Comparison of ENCODE assay signal across 19 cellular contexts in genomic region chr17:75005291-75005690, GRCh38. TPM values are rescaled to one million over a fixed set of nuclear protein-coding genes. Genes with fewer than 3 reads are reported as not detected.
A peak's percentile ranks its signal among the peaks of the same experiment; 100 is the strongest.
DNase-seq lines count a peak whose midpoint lies in the region; ATAC-seq and TF ChIP-seq lines count a peak whose summit lies in the region.
"Had no signal": no experiment of that assay in that cellular context is flagged by ENCODE, and none has a peak within 500 bp of the region (broad histone marks: within the 10 kb centered on the region; RNA-seq: fewer than 3 reads in every experiment).

No MANE protein-coding gene starts in this region.

- H3K27ac ChIP-seq in AG04450 (ENCODE audit: low read depth, low read length): peak overlapping the region; percentile 11
- H3K27ac ChIP-seq in PC-3 (ENCODE audit: low read length): no peak overlapping the region
- H3K27ac ChIP-seq: C4-2B had no signal

- DNase-seq in AG04450 (ENCODE audit: low read depth, low spot score) (no peak), Calu3 (no peak), PC-3 (no peak), endothelial cell (ENCODE audit: low spot score) (no peak), DMS53 treated with DMSO at 0.1 percent for 48 hours (lab: John Stamatoyannopoulos, UW; ENCODE audit: unreplicated experiment) (no peak)
- no peak for DNase-seq in naive thymus-derived CD8-positive, alpha-beta T cell
- DNase-seq: ACHN; AML-193; CD4-positive, alpha-beta T cell; DND-41; EL; GOT3; H7; KG1 had no signal

- H3K27me3 Mint-ChIP-seq in Calu3 (ENCODE audit: unreplicated experiment): no peaks in the 10 kb centered on the region
- H3K27me3 Mint-ChIP-seq in endothelial cell (ENCODE audit: unreplicated experiment): no peaks in the 10 kb centered on the region
- H3K27me3 Mint-ChIP-seq in naive thymus-derived CD8-positive, alpha-beta T cell: peaks cover 0 to 2% (median 0%) of the 10 kb centered on the region in 5 donors
- H3K27me3 Mint-ChIP-seq: CD4-positive, alpha-beta T cell had no signal

- H3K4me3 Mint-ChIP-seq in Calu3 (ENCODE audit: low read depth, unreplicated experiment) (no peak overlapping the region), endothelial cell (ENCODE audit: unreplicated experiment) (peak overlapping the region; percentile 73)
- no peak overlapping the region for H3K4me3 Mint-ChIP-seq in naive thymus-derived CD8-positive, alpha-beta T cell
- H3K4me3 Mint-ChIP-seq: CD4-positive, alpha-beta T cell; IgD-negative memory B cell had no signal

- POLR2A ChIA-PET in AG04450 (lab: Yijun Ruan, JAX) (no interaction called here), PC-3 (lab: Charles Lee; ENCODE audit: unreplicated experiment) (no interaction called here)
- POLR2A ChIA-PET in naive thymus-derived CD8-positive, alpha-beta T cell (lab: Charles Lee): no interaction called here

- no peaks in the 10 kb centered on the region for H3F3A ChIP-seq in PC-3 (ENCODE audit: low read length, unreplicated experiment)

- no peaks in the 10 kb centered on the region for H3K9me3 Mint-ChIP-seq in Calu3 (ENCODE audit: low read depth, unreplicated experiment)
- no peaks in the 10 kb centered on the region for H3K9me3 Mint-ChIP-seq in endothelial cell (ENCODE audit: unreplicated experiment)
- no peaks in the 10 kb centered on the region for H3K9me3 Mint-ChIP-seq in naive thymus-derived CD8-positive, alpha-beta T cell
- H3K9me3 Mint-ChIP-seq: CD4-positive, alpha-beta T cell; IgD-negative memory B cell had no signal

- CTCF ChIA-PET in AG04450 (lab: Charles Lee) (no interaction called here), Calu3 (lab: Charles Lee) (no interaction called here), PC-3 (lab: Charles Lee) (interaction anchor here (0.6 kb wide), 1 partner anchor 12 kb away, joined by 6 read pairs; no protein-coding TSS in a partner anchor)

- peaks cover 3% of the 10 kb centered on the region; the same call in 1 of the 2 replicates for H3K36me3 ChIP-seq in PC-3 (ENCODE audit: low read depth, low read length)

- H3K36me3 Mint-ChIP-seq in Calu3 (ENCODE audit: insufficient read depth, unreplicated experiment) (peaks cover 31% of the 10 kb centered on the region), endothelial cell (ENCODE audit: low read depth, unreplicated experiment) (peaks cover 25% of the 10 kb centered on the region)
- H3K36me3 Mint-ChIP-seq in naive thymus-derived CD8-positive, alpha-beta T cell: no peaks in the 10 kb centered on the region
- H3K36me3 Mint-ChIP-seq: IgD-negative memory B cell had no signal

- H3K4me1 Mint-ChIP-seq in Calu3 (ENCODE audit: low read depth, unreplicated experiment) (peaks cover 9% of the 10 kb centered on the region), endothelial cell (ENCODE audit: unreplicated experiment) (no peaks in the 10 kb centered on the region)
- no peaks in the 10 kb centered on the region for H3K4me1 Mint-ChIP-seq in naive thymus-derived CD8-positive, alpha-beta T cell
- H3K4me1 Mint-ChIP-seq: IgD-negative memory B cell had no signal

- no peak overlapping the region for H3K4me2 ChIP-seq in PC-3 (ENCODE audit: low read length)

- H3K9me3 ChIP-seq in AG04450 (ENCODE audit: control insufficient read depth, insufficient read depth, low read length) (no peaks in the 10 kb centered on the region), PC-3 (ENCODE audit: low read length) (no peaks in the 10 kb centered on the region)

- intact Hi-C loops in Calu3 (cut with micrococcal nuclease; ENCODE audit: unreplicated experiment) (no loop called here), PC-3 (cut with micrococcal nuclease) (no loop called here)

- TF ChIP-seq CTCF in AG04450 (IDR thresholded peaks at IDR 0.05; ENCODE audit: low read depth, low read length) (no peak), Calu3 (IDR thresholded peaks at IDR 0.05; ENCODE audit: unreplicated experiment) (no peak), PC-3 (conservative IDR thresholded peaks at IDR 0.05; ENCODE audit: low read depth, low read length) (no peak), endothelial cell (IDR thresholded peaks at IDR 0.05; ENCODE audit: unreplicated experiment) (no peak)

- H3K4me3 ChIP-seq in AG04450 (ENCODE audit: low read depth, low read length) (no peak overlapping the region), PC-3 (ENCODE audit: low read length) (no peak overlapping the region)
- H3K4me3 ChIP-seq: GM12878 had no signal

- no peaks in the 10 kb centered on the region for H3K27me3 ChIP-seq in AG04450 (ENCODE audit: control insufficient read depth, insufficient read depth, low read length)
- no peaks in the 10 kb centered on the region for H3K27me3 ChIP-seq in PC-3 (ENCODE audit: low read length)

- BruUV-seq in Calu3 (replicated peaks; lab: Mats Ljungman, UMichigan) (TSS peak; percentile 34), PC-3 (replicated peaks; lab: Mats Ljungman, UMichigan) (TSS peak; percentile 22)

- H3K4me1 ChIP-seq in PC-3 (ENCODE audit: insufficient read depth, low read length): peaks cover 8% of the 10 kb centered on the region

- ATAC-seq in PC-3 (no peak), GM21529 (IDR thresholded peaks at IDR 0.05; ENCODE audit: unreplicated experiment) (no peak)
- ATAC-seq in naive thymus-derived CD8-positive, alpha-beta T cell: no peak
- ATAC-seq: GM12878, HepG2 had no signal

- H3K27ac Mint-ChIP-seq in Calu3 (ENCODE audit: unreplicated experiment): no peak overlapping the region
- H3K27ac Mint-ChIP-seq in endothelial cell (ENCODE audit: unreplicated experiment): no peak overlapping the region
- no peak overlapping the region for H3K27ac Mint-ChIP-seq in naive thymus-derived CD8-positive, alpha-beta T cell
- H3K27ac Mint-ChIP-seq: CD4-positive, alpha-beta T cell; IgD-negative memory B cell had no signal

- H2AFZ ChIP-seq in PC-3 (ENCODE audit: low read length): no peak overlapping the region

- H3K9me2 ChIP-seq in PC-3 (replicated peaks; ENCODE audit: low read length): no peaks in the 10 kb centered on the region

- no peaks in the 10 kb centered on the region for H4K20me1 ChIP-seq in PC-3 (ENCODE audit: low read length)

- no peak overlapping the region for H3K9ac ChIP-seq in PC-3 (ENCODE audit: low read length)

- H3K79me2 ChIP-seq in PC-3 (ENCODE audit: low read length): no peaks in the 10 kb centered on the region

RNA-seq across cellular contexts. Expression of gene MRPL58, which starts 7.2 kb away (rescaled TPM):
- 48.5 and 53.7 TPM in 2 replicates for polyA plus RNA-seq in AG04450 (2011; rRNA removed)
- 14.7 and 16.9 TPM in 2 replicates for polyA minus RNA-seq in AG04450 (2011; rRNA and poly(A)+ RNA removed)
- total RNA-seq in Calu3 (2022): 49.0 and 52.7 TPM in 2 replicates
- total RNA-seq in PC-3 (2014; rRNA removed): 151 and 195 TPM in 2 replicates
- total RNA-seq in endothelial cell (ENCODE audit: unreplicated experiment): 16.2 TPM
- 10 to 100 TPM; 23.9 to 29.4 TPM for total RNA-seq in naive thymus-derived CD8-positive, alpha-beta T cell
- polyA plus RNA-seq in naive thymus-derived CD8-positive, alpha-beta T cell: 10 to 100 TPM; 44.9 to 58.1 (median 53.6) TPM

RNA-seq across cellular contexts. Expression of gene CDR2L, which starts 17.9 kb away (rescaled TPM):
- polyA plus RNA-seq in AG04450 (2011; rRNA removed): 8.4 and 11.4 TPM in 2 replicates
- polyA minus RNA-seq in AG04450 (2011; rRNA and poly(A)+ RNA removed): 8.4 and 9.2 TPM in 2 replicates
- total RNA-seq in Calu3 (2022) (39.4 and 48.3 TPM in 2 replicates), PC-3 (2014; rRNA removed) (35.8 and 50.9 TPM in 2 replicates), endothelial cell (ENCODE audit: unreplicated experiment) (33.2 TPM)
- total RNA-seq in naive thymus-derived CD8-positive, alpha-beta T cell: under 1 TPM; 0.10 to 0.11 TPM
- polyA plus RNA-seq in naive thymus-derived CD8-positive, alpha-beta T cell: not detected
- polyA plus RNA-seq: IgD-negative memory B cell had no signal

RNA-seq across cellular contexts. Expression of gene HID1, which starts 32.7 kb away (rescaled TPM):
- polyA plus RNA-seq in AG04450 (2011; rRNA removed): 1.4 and 1.8 TPM in 2 replicates
- polyA minus RNA-seq in AG04450 (2011; rRNA and poly(A)+ RNA removed): 1.1 and 1.6 TPM in 2 replicates
- total RNA-seq in Calu3 (2022) (114 and 122 TPM in 2 replicates), PC-3 (2014; rRNA removed) (40.6 and 51.0 TPM in 2 replicates), endothelial cell (ENCODE audit: unreplicated experiment) (157 TPM)
- total RNA-seq in naive thymus-derived CD8-positive, alpha-beta T cell: 10 to 100 TPM in 1 of 2 experiments, 1 to 10 TPM in 1; 9.5 to 15.0 TPM
- polyA plus RNA-seq in naive thymus-derived CD8-positive, alpha-beta T cell: 1 to 10 TPM; 4.2 to 6.9 (median 4.7) TPM

RNA-seq across cellular contexts. Expression of gene ATP5PD, which starts 41.5 kb away (rescaled TPM):
- 281 and 292 TPM in 2 replicates for polyA plus RNA-seq in AG04450 (2011; rRNA removed)
- 134 and 174 TPM in 2 replicates for polyA minus RNA-seq in AG04450 (2011; rRNA and poly(A)+ RNA removed)
- total RNA-seq in Calu3 (2022) (288 and 289 TPM in 2 replicates), PC-3 (2014; rRNA removed) (361 and 374 TPM in 2 replicates), endothelial cell (ENCODE audit: unreplicated experiment) (179 TPM)
- total RNA-seq in naive thymus-derived CD8-positive, alpha-beta T cell: 100 to 1,000 TPM; 149 to 160 TPM
- 100 to 1,000 TPM; 406 to 455 (median 449) TPM for polyA plus RNA-seq in naive thymus-derived CD8-positive, alpha-beta T cell

RNA-seq across cellular contexts. Expression of gene KCTD2, which starts 41.7 kb away (rescaled TPM):
- 29.8 and 36.0 TPM in 2 replicates for polyA plus RNA-seq in AG04450 (2011; rRNA removed)
- polyA minus RNA-seq in AG04450 (2011; rRNA and poly(A)+ RNA removed): 24.4 and 28.5 TPM in 2 replicates
- 24.4 TPM in 2 replicates for total RNA-seq in Calu3 (2022)
- total RNA-seq in PC-3 (2014; rRNA removed): 23.8 and 28.0 TPM in 2 replicates
- 33.5 TPM for total RNA-seq in endothelial cell (ENCODE audit: unreplicated experiment)
- total RNA-seq in naive thymus-derived CD8-positive, alpha-beta T cell: 10 to 100 TPM; 25.0 to 28.6 TPM
- polyA plus RNA-seq in naive thymus-derived CD8-positive, alpha-beta T cell: 10 to 100 TPM in 1 of 3 donors, 1 to 10 TPM in 2; 6.8 to 10.9 (median 7.8) TPM

Comparison
In these comparisons a context has a peak if more than half of its experiments do, and no peak if none do; other contexts are left out.
1. RNA of gene CDR2L, which starts 17.9 kb away (total RNA-seq): 39.4 to 48.3 TPM in Calu3, 35.8 to 50.9 TPM in PC-3 and 33.2 TPM in endothelial cell (single experiment); 0.10 to 0.11 TPM in naive thymus-derived CD8-positive, alpha-beta T cell; every median in the first group is over 10 times any median in the second.